ENCODE assay signal across 17 cellular contexts in genomic region chr4:137471461-137471860, GRCh38.
DNase-seq lines count a peak whose midpoint lies in the region; ATAC-seq, FAIRE-seq and TF ChIP-seq lines count a peak whose summit lies in the region.
"Had no signal": no experiment of that assay in that cellular context is flagged by ENCODE, and none has a peak within 500 bp of the region (broad histone marks: within the 10 kb centered on the region; RNA-seq: fewer than 3 reads in every experiment).

No MANE protein-coding gene starts in this region.

- H3K9me3 ChIP-seq in MG63 (no peaks in the 10 kb centered on the region), osteoblast (ENCODE audit: low read depth, low read length) (no peaks in the 10 kb centered on the region)
- H3K9me3 ChIP-seq: A549, SJSA1 had no signal

- H3K27ac ChIP-seq in osteoblast (ENCODE audit: low read depth, low read length), result peak overlapping the region; percentile 8
- H3K27ac ChIP-seq: A549, C4-2B, SJSA1 had no signal

- no peak overlapping the region for H2AFZ ChIP-seq in osteoblast (ENCODE audit: low read length)

- in situ Hi-C loops in GM13976 (cut with MboI; ENCODE audit: low sequenced_read_pairs, unreplicated experiment), result no loop called here
- in situ Hi-C loops in GM13977 (cut with MboI; ENCODE audit: low pct_unique_long_range_greater_than_20kb, low sequenced_read_pairs, unreplicated experiment), result no loop called here

- no peak for FAIRE-seq in bronchial epithelial cell (lab: Jason Lieb, UNC)
- FAIRE-seq: A549 had no signal

- H3K79me2 ChIP-seq in osteoblast (ENCODE audit: insufficient read depth, low read length), result no peaks in the 10 kb centered on the region

- no peaks in the 10 kb centered on the region for H3K36me3 ChIP-seq in MG63
- no peaks in the 10 kb centered on the region for H3K36me3 ChIP-seq in bronchial epithelial cell (ENCODE audit: control insufficient read depth, insufficient read depth, low read length)
- no peaks in the 10 kb centered on the region for H3K36me3 ChIP-seq in osteoblast (ENCODE audit: insufficient read depth, low read length)
- H3K36me3 ChIP-seq: SJSA1 had no signal

- DNase-seq in Daoy (ENCODE audit: low read depth) (peak; percentile 2), MG63 (peak; percentile 5), bronchial epithelial cell (ENCODE audit: low read depth) (peak; percentile 34), osteoblast (ENCODE audit: insufficient read length, low spot score, missing footprints) (no peak), GM13976 (ENCODE audit: low spot score) (no peak), globus pallidus (ENCODE audit: low spot score) (no peak), GM13977 (ENCODE audit: low spot score) (no peak)
- DNase-seq: DMS 273 treated with DMSO at 0.1 percent for 48 hours, KBM-7, NCI-H1092 treated with DMSO at 0.1 percent for 48 hours, NCI-H1694, NCI-H2107, NCI-H526 treated with DMSO at 0.1 percent for 48 hours had no signal

- ATAC-seq in GM21576 (IDR thresholded peaks at IDR 0.05; ENCODE audit: unreplicated experiment), result no peak
- ATAC-seq: A549 had no signal

- H3K4me2 ChIP-seq in osteoblast (ENCODE audit: insufficient read depth, low read length), result no peak overlapping the region
- H3K4me2 ChIP-seq: A549 had no signal

- H3K4me3 ChIP-seq in MG63 (no peak overlapping the region), bronchial epithelial cell (ENCODE audit: low read depth, low read length) (no peak overlapping the region), osteoblast (ENCODE audit: insufficient read depth, low read length) (no peak overlapping the region)
- H3K4me3 ChIP-seq: A549, SJSA1 had no signal

- peaks cover 6% of the 10 kb centered on the region for H3K4me1 ChIP-seq in osteoblast (ENCODE audit: insufficient read depth, low read length)
- H3K4me1 ChIP-seq: A549, SJSA1 had no signal

- no peaks in the 10 kb centered on the region for H4K20me1 ChIP-seq in osteoblast (ENCODE audit: insufficient read depth, low read length)

- no peak for TF ChIP-seq CTCF in bronchial epithelial cell (IDR thresholded peaks at IDR 0.05; ENCODE audit: insufficient read depth, low read length, severe bottlenecking)
- no peak for TF ChIP-seq CTCF in osteoblast (IDR thresholded peaks at IDR 0.05; ENCODE audit: extremely low read depth, low read depth, low read length)
- no peak for TF ChIP-seq CTCF in GM13976 (IDR thresholded peaks at IDR 0.05; ENCODE audit: borderline replicate concordance, control extremely low read depth, extremely low read depth, insufficient read depth, missing control alignments)
- TF ChIP-seq CTCF in GM13977 (IDR thresholded peaks at IDR 0.05; ENCODE audit: extremely low read depth, insufficient read depth, missing control alignments), result no peak

- H3K27me3 ChIP-seq in MG63 (no peaks in the 10 kb centered on the region), bronchial epithelial cell (ENCODE audit: control insufficient read depth, insufficient read depth, low read length) (no peaks in the 10 kb centered on the region), osteoblast (ENCODE audit: insufficient read depth, low read length) (no peaks in the 10 kb centered on the region)
- H3K27me3 ChIP-seq: SJSA1 had no signal

Comparison
In these comparisons a context has a peak if more than half of its experiments do, and no peak if none do; other contexts are left out.
1. DNase-seq: peak in Daoy (single experiment), MG63 (single experiment) and bronchial epithelial cell (single experiment); none in osteoblast (single experiment), GM13976 (single experiment), globus pallidus (single experiment) and GM13977 (single experiment).